18 cellular contexts compared by ENCODE assay signal in genomic region chr12:65511927-65512326, GRCh38.
A peak's percentile ranks its signal among the peaks of the same experiment; 100 is the strongest.
DNase-seq lines count a peak whose midpoint lies in the region; ATAC-seq and TF ChIP-seq lines count a peak whose summit lies in the region.
"Had no signal": no experiment of that assay in that cellular context is flagged by ENCODE, and none has a peak within 500 bp of the region (broad histone marks: within the 10 kb centered on the region; RNA-seq: fewer than 3 reads in every experiment).

No MANE protein-coding gene starts in this region.

- H3K27me3 ChIP-seq in HCT116 (ENCODE audit: insufficient read depth, low read length) (no peaks in the 10 kb centered on the region), trophoblast cell (ENCODE audit: insufficient read depth, low read length) (no peaks in the 10 kb centered on the region)
- H3K27me3 ChIP-seq: BE2C had no signal

- H4K91ac ChIP-seq in trophoblast cell (ENCODE audit: low read depth, low read length) = peak overlapping the region; percentile 20

- no peaks in the 10 kb centered on the region for H4K20me1 ChIP-seq in HCT116 (ENCODE audit: insufficient read depth)

- DNase-seq in HCT116 (ENCODE audit: low read depth, low spot score) (no peak), cerebellum (ENCODE audit: low spot score) (peak; percentile 22), islet precursor cell (peak; percentile 10), trophoblast cell (no peak), NCI-H82 treated with DMSO at 0.1 percent for 48 hours (lab: John Stamatoyannopoulos, UW; ENCODE audit: unreplicated experiment) (no peak)
- DNase-seq: BE2C; CD8-positive, alpha-beta T cell; COR-L47; DMS153; DMS79 treated with DMSO at 0.1 percent for 48 hours; EL; GDM1; GM23248; H7; IMR-90 had no signal

- no peak overlapping the region for H2AFZ ChIP-seq in HCT116 (ENCODE audit: low read depth, low read length, poor library complexity, severe bottlenecking)
- no peak overlapping the region for H2AFZ ChIP-seq in trophoblast cell (ENCODE audit: insufficient read depth, low read length, poor library complexity)
- H2AFZ ChIP-seq: GM23248 had no signal

- peaks cover 47 to 91% of the 10 kb centered on the region in 2 experiments for H3K4me1 ChIP-seq in HCT116 (ENCODE audit: control insufficient read depth in 1 of 2, insufficient read depth in 2 of 2, low read length in 2 of 2)
- peaks cover 5 to 13% of the 10 kb centered on the region in 2 experiments for H3K4me1 ChIP-seq in trophoblast cell (ENCODE audit: control insufficient read depth in 1 of 2, insufficient read depth in 2 of 2, low read length in 2 of 2)
- H3K4me1 ChIP-seq: BE2C had no signal

- no CpG with 5 or more reads among the region's 3 CpGs for WGBS in trophoblast cell (ENCODE audit: extremely low coverage, insufficient coverage, insufficient read length)

- no peak overlapping the region for H4K12ac ChIP-seq in trophoblast cell (ENCODE audit: low read depth, low read length)

- H3K4me2 ChIP-seq in HCT116 (ENCODE audit: low read length) = no peak overlapping the region
- H3K4me2 ChIP-seq in trophoblast cell (ENCODE audit: low read length) = no peak overlapping the region

- CTCF ChIA-PET in HCT116 (lab: Charles Lee) = no interaction called here

- H3K27ac ChIP-seq in HCT116 (ENCODE audit: low read depth, low read length) = peak overlapping the region; percentile 93
- H3K27ac ChIP-seq in trophoblast cell (ENCODE audit: low read depth, low read length) = no peak overlapping the region
- H3K27ac ChIP-seq: C4-2B, GM23248 had no signal

- H3K14ac ChIP-seq in trophoblast cell (ENCODE audit: low read length) = no peak overlapping the region

- H3K79me2 ChIP-seq in HCT116 (ENCODE audit: insufficient read depth, low read length) (no peaks in the 10 kb centered on the region), trophoblast cell (ENCODE audit: control insufficient read depth, insufficient read depth, low read length, poor library complexity) (peaks cover 2% of the 10 kb centered on the region)

- no peak overlapping the region for H3K4ac ChIP-seq in trophoblast cell (ENCODE audit: low read depth, low read length)

- ATAC-seq in HCT116 (no peak), GM21515 (IDR thresholded peaks at IDR 0.05; ENCODE audit: unreplicated experiment) (no peak), HG02759 (IDR thresholded peaks at IDR 0.05; ENCODE audit: unreplicated experiment) (no peak)
- ATAC-seq: CD8-positive, alpha-beta T cell had no signal

- H3K23ac ChIP-seq in trophoblast cell (ENCODE audit: low read length) = no peak overlapping the region

- H3K9me3 ChIP-seq in HCT116 (ENCODE audit: control insufficient read depth in 1 of 2, insufficient read depth in 1 of 2, low read depth in 1 of 2, low read length in 2 of 2) (no peaks in the 10 kb centered on the region), trophoblast cell (ENCODE audit: insufficient read depth, low read depth, low read length) (no peaks in the 10 kb centered on the region)
- H3K9me3 ChIP-seq: BE2C had no signal

- RAD21 ChIA-PET in HCT116 (lab: Charles Lee; ENCODE audit: low non-redundant PET in 1 of 2, low total read pairs in 2 of 2, uncharacterized antibody in 2 of 2, unreplicated experiment in 2 of 2) = interaction anchor here in 1 of 2 experiments (0.6 kb wide), 1 partner anchor 17 kb away, joined by 3 read pairs; no protein-coding TSS in a partner anchor

- H4K8ac ChIP-seq in trophoblast cell (ENCODE audit: low read depth, low read length) = no peak overlapping the region

- TF ChIP-seq RAD21 in HCT116 (IDR thresholded peaks at IDR 0.05; ENCODE audit: low read depth) = no peak

- H3K9me2 ChIP-seq in HCT116 (ENCODE audit: insufficient read depth) = no peaks in the 10 kb centered on the region

- POLR2A ChIA-PET in HCT116 (lab: Charles Lee) = interaction anchor here (1.0 to 4.3 kb wide), 2 partner anchors 8 to 21 kb away, joined by 4 to 22 read pairs; no protein-coding TSS in a partner anchor

- H2AK5ac ChIP-seq in trophoblast cell (ENCODE audit: low read length) = peak overlapping the region; percentile 38

- TF ChIP-seq CTCF in HCT116 (IDR thresholded peaks at IDR 0.05 in 2 of 3, conservative IDR thresholded peaks at IDR 0.05 in 1 of 3; ENCODE audit: borderline replicate concordance in 1 of 3, insufficient read depth in 1 of 3, low read depth in 2 of 3, low read length in 2 of 3) = no peak

- H2BK120ac ChIP-seq in trophoblast cell (ENCODE audit: insufficient read depth, low read length, poor library complexity) = no peak overlapping the region

- no peak for TF ChIP-seq POLR2A in HCT116 (IDR thresholded peaks at IDR 0.05; ENCODE audit: borderline replicate concordance, extremely low read depth, insufficient read depth, insufficient read length)

- H3K79me1 ChIP-seq in trophoblast cell (ENCODE audit: low read length) = peaks cover 29% of the 10 kb centered on the region

- BruUV-seq in HCT116 (replicated peaks; lab: Mats Ljungman, UMichigan) = no TSS peak

- H3K36me3 ChIP-seq in HCT116 (ENCODE audit: control insufficient read depth in 1 of 2, insufficient read depth in 2 of 2, low read length in 2 of 2) (no peaks in the 10 kb centered on the region), trophoblast cell (ENCODE audit: control insufficient read depth in 1 of 2, insufficient read depth in 2 of 2, low read length in 2 of 2) (no peaks in the 10 kb centered on the region)
- H3K36me3 ChIP-seq: BE2C had no signal

- H2BK12ac ChIP-seq in trophoblast cell (ENCODE audit: low read length) = no peak overlapping the region

- intact Hi-C loops in HCT116 (cut with micrococcal nuclease) = no loop called here

- H3K4me3 ChIP-seq in HCT116 (replicated peaks in 1 of 2; ENCODE audit: low read depth in 1 of 2, low read length in 2 of 2) (no peak overlapping the region), trophoblast cell (ENCODE audit: low read depth, low read length) (no peak overlapping the region)
- H3K4me3 ChIP-seq: GM23248 had no signal

- H2BK5ac ChIP-seq in trophoblast cell (ENCODE audit: low read depth, low read length, poor library complexity) = no peak overlapping the region

- H3K9ac ChIP-seq in HCT116 (ENCODE audit: low read length) = no peak overlapping the region
- no peak overlapping the region for H3K9ac ChIP-seq in trophoblast cell (ENCODE audit: low read length)
- H3K9ac ChIP-seq: GM23248 had no signal

- no peak overlapping the region for H3K18ac ChIP-seq in trophoblast cell (ENCODE audit: low read length)

TF ChIP-seq in HCT116, 20 proteins besides CTCF, POLR2A, EP300 and RAD21:
- TF ChIP-seq CEBPB (IDR thresholded peaks at IDR 0.05; ENCODE audit: low read depth) (no peak), POLR2AphosphoS5 (IDR thresholded peaks at IDR 0.05; ENCODE audit: low read depth, low read length) (no peak), ZFX (IDR thresholded peaks at IDR 0.05) (no peak), YY1 (IDR thresholded peaks at IDR 0.05; ENCODE audit: extremely low read depth, insufficient replicate concordance, low read depth, low read length) (no peak), ZNF274 (IDR thresholded peaks at IDR 0.05; ENCODE audit: low read depth, low read length) (no peak)
- TF ChIP-seq, protein P1, sequence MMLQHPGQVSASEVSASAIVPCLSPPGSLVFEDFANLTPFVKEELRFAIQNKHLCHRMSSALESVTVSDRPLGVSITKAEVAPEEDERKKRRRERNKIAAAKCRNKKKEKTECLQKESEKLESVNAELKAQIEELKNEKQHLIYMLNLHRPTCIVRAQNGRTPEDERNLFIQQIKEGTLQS (IDR thresholded peaks at IDR 0.05) = no peak
- TF ChIP-seq, protein P2, sequence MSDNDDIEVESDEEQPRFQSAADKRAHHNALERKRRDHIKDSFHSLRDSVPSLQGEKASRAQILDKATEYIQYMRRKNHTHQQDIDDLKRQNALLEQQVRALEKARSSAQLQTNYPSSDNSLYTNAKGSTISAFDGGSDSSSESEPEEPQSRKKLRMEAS (IDR thresholded peaks at IDR 0.05) = no peak
- TF ChIP-seq, protein P3, sequence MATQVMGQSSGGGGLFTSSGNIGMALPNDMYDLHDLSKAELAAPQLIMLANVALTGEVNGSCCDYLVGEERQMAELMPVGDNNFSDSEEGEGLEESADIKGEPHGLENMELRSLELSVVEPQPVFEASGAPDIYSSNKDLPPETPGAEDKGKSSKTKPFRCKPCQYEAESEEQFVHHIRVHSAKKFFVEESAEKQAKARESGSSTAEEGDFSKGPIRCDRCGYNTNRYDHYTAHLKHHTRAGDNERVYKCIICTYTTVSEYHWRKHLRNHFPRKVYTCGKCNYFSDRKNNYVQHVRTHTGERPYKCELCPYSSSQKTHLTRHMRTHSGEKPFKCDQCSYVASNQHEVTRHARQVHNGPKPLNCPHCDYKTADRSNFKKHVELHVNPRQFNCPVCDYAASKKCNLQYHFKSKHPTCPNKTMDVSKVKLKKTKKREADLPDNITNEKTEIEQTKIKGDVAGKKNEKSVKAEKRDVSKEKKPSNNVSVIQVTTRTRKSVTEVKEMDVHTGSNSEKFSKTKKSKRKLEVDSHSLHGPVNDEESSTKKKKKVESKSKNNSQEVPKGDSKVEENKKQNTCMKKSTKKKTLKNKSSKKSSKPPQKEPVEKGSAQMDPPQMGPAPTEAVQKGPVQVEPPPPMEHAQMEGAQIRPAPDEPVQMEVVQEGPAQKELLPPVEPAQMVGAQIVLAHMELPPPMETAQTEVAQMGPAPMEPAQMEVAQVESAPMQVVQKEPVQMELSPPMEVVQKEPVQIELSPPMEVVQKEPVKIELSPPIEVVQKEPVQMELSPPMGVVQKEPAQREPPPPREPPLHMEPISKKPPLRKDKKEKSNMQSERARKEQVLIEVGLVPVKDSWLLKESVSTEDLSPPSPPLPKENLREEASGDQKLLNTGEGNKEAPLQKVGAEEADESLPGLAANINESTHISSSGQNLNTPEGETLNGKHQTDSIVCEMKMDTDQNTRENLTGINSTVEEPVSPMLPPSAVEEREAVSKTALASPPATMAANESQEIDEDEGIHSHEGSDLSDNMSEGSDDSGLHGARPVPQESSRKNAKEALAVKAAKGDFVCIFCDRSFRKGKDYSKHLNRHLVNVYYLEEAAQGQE (IDR thresholded peaks at IDR 0.05; ENCODE audit: low read depth) = no peak

Comparison
In these comparisons a context has a peak if more than half of its experiments do, and no peak if none do; other contexts are left out.
1. DNase-seq: peak in cerebellum (single experiment) and islet precursor cell (single experiment); none in HCT116 (single experiment), trophoblast cell (0 of 2) and NCI-H82 treated with DMSO at 0.1 percent for 48 hours (single experiment).